1 cellular context compared by ENCODE assay signal in the genomic region with DNA sequence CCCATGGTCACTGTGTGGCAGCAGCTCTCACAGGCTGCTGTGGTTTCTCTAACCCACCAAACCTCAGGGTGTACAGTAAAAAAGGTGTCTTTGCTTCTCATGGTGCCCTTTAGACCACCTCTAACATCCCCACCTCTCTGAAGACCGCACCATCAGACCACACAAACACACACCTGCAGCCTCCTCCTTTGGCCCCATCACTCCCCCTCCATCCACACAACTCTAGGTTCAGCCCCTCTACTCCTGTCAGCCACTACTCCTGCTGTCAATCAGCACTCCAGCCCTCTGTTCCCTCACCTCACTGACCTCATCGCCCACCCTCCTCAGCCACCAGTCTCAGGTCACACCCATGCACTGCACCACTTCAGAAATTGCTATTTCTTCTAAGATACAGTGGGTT.
TF ChIP-seq lines count a peak whose summit lies in the region.

No MANE protein-coding gene starts in this region.

TF ChIP-seq in HepG2, 621 proteins besides CTCF, POLR2A, EP300 and RAD21:
- TF ChIP-seq, protein P1, sequence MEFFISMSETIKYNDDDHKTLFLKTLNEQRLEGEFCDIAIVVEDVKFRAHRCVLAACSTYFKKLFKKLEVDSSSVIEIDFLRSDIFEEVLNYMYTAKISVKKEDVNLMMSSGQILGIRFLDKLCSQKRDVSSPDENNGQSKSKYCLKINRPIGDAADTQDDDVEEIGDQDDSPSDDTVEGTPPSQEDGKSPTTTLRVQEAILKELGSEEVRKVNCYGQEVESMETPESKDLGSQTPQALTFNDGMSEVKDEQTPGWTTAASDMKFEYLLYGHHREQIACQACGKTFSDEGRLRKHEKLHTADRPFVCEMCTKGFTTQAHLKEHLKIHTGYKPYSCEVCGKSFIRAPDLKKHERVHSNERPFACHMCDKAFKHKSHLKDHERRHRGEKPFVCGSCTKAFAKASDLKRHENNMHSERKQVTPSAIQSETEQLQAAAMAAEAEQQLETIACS (CRISPR knock-in tag; IDR thresholded peaks at IDR 0.05), result no peak
- TF ChIP-seq, protein P2, sequence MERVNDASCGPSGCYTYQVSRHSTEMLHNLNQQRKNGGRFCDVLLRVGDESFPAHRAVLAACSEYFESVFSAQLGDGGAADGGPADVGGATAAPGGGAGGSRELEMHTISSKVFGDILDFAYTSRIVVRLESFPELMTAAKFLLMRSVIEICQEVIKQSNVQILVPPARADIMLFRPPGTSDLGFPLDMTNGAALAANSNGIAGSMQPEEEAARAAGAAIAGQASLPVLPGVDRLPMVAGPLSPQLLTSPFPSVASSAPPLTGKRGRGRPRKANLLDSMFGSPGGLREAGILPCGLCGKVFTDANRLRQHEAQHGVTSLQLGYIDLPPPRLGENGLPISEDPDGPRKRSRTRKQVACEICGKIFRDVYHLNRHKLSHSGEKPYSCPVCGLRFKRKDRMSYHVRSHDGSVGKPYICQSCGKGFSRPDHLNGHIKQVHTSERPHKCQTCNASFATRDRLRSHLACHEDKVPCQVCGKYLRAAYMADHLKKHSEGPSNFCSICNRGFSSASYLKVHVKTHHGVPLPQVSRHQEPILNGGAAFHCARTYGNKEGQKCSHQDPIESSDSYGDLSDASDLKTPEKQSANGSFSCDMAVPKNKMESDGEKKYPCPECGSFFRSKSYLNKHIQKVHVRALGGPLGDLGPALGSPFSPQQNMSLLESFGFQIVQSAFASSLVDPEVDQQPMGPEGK (CRISPR knock-in tag; IDR thresholded peaks at IDR 0.05), result no peak
- TF ChIP-seq, protein P3, sequence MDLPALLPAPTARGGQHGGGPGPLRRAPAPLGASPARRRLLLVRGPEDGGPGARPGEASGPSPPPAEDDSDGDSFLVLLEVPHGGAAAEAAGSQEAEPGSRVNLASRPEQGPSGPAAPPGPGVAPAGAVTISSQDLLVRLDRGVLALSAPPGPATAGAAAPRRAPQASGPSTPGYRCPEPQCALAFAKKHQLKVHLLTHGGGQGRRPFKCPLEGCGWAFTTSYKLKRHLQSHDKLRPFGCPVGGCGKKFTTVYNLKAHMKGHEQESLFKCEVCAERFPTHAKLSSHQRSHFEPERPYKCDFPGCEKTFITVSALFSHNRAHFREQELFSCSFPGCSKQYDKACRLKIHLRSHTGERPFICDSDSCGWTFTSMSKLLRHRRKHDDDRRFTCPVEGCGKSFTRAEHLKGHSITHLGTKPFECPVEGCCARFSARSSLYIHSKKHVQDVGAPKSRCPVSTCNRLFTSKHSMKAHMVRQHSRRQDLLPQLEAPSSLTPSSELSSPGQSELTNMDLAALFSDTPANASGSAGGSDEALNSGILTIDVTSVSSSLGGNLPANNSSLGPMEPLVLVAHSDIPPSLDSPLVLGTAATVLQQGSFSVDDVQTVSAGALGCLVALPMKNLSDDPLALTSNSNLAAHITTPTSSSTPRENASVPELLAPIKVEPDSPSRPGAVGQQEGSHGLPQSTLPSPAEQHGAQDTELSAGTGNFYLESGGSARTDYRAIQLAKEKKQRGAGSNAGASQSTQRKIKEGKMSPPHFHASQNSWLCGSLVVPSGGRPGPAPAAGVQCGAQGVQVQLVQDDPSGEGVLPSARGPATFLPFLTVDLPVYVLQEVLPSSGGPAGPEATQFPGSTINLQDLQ (CRISPR knock-in tag; IDR thresholded peaks at IDR 0.05), result 0 out of 2 replicates have a peak, but pooled peaks have one; percentile 4
- TF ChIP-seq RBFOX2 (IDR thresholded peaks at IDR 0.05; ENCODE audit: low read depth, low read length) (0 out of 2 replicates have a peak, but pooled peaks have one; percentile 30), ZC3H13 (CRISPR knock-in tag; IDR thresholded peaks at IDR 0.05) (peak; percentile 12; the same call in 1 of the 2 replicates)
